ENCODE assay signal across 28 cellular contexts in the genomic region with DNA sequence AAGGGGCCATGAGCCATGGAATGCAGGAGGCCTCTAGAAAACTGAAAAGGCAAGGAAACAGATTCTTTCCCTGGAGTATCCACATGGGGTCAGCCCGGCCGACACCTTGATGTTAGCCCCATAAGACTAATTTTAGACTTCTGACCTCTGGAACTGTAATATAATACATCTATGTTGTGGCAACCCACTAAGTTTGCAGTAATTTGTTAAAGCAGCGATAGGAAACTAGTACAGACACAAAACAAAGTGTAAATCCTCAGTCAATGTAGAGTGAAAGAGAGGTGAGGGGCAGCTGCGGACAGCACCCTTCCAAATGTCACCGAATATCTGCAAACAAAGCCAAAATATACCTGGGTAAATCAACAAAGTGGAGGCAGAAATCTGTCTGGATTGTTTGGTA.
"Had no signal": no experiment of that assay in that cellular context is flagged by ENCODE, and none has a peak within 500 bp of the region (broad histone marks: within the 10 kb centered on the region; RNA-seq: fewer than 3 reads in every experiment).

No MANE protein-coding gene starts in this region.

- H3K27ac Mint-ChIP-seq: activated CD4-positive, alpha-beta T cell treated with anti-CD3 and anti-CD28 coated beads, Interleukin-2, amount 10 ng/mL, durations not matched to agents 24 days and 14 days; activated CD8-positive, alpha-beta T cell treated with anti-CD3 and anti-CD28 coated beads for 36 hours; activated naive CD4-positive, alpha-beta T cell treated with anti-CD3 and anti-CD28 coated beads for 36 hours; activated naive CD8-positive, alpha-beta T cell; activated naive CD8-positive, alpha-beta T cell treated with anti-CD3 and anti-CD28 coated beads, Interleukin-2, amount 50 U/mL, for 24 hours; activated T-helper 1 cell treated with anti-CD3 and anti-CD28 coated beads, Interleukin-12 subunit alpha, Interleukin-12 subunit beta, Interleukin-2, Interleukin-4 antibody, amounts not matched to agents 30 ng/mL and 10 ng/mL and 1 ng/mL, durations not matched to agents 14 hours and 24 hours and 36 hours; T-helper 1 cell treated with Interleukin-12 subunit alpha and Interleukin-12 subunit beta and Interleukin-4 antibody, amounts not matched to agents 30 μg/mL and 1 μg/mL, for 36 hours; T-helper 2 cell treated with Interferon-gamma antibody and Interleukin-4, amounts not matched to agents 5 μg/mL and 100 μg/mL, for 36 hours had no signal

- H3K27ac ChIP-seq: brain microvascular endothelial cell, SJSA1 had no signal

- ATAC-seq: activated CD8-positive, alpha-beta T cell treated with anti-CD3 and anti-CD28 coated beads for 36 hours; activated naive CD8-positive, alpha-beta T cell treated with anti-CD3 and anti-CD28 coated beads, Interleukin-2, amount 50 U/mL, for 24 hours; activated T-cell treated with anti-CD3 and anti-CD28 coated beads, Interleukin-2, amount 50 U/mL, for 4 hours; Panc1 had no signal

- H3K27me3 Mint-ChIP-seq: activated CD4-positive, alpha-beta T cell treated with anti-CD3 and anti-CD28 coated beads, Interleukin-2, amount 10 ng/mL, durations not matched to agents 24 days and 14 days; activated CD8-positive, alpha-beta T cell treated with anti-CD3 and anti-CD28 coated beads for 36 hours; activated naive CD8-positive, alpha-beta T cell; activated naive CD8-positive, alpha-beta T cell treated with anti-CD3 and anti-CD28 coated beads, Interleukin-2, amount 50 U/mL, for 24 hours had no signal

- H3K4me3 ChIP-seq: MG63, SJSA1 had no signal

- H3K27me3 ChIP-seq: brain microvascular endothelial cell, MG63, SJSA1 had no signal

- H3K4me1 ChIP-seq: SJSA1 had no signal

- H3K9ac ChIP-seq: SK-N-SH had no signal

- H3K4me2 ChIP-seq: SK-N-SH had no signal

- FAIRE-seq: TTC549 had no signal

- H3K36me3 Mint-ChIP-seq: activated naive CD8-positive, alpha-beta T cell had no signal

- H3K9me3 ChIP-seq: MG63, SJSA1, SK-N-SH had no signal

- H3K4me3 Mint-ChIP-seq: activated CD4-positive, alpha-beta T cell treated with anti-CD3 and anti-CD28 coated beads, Interleukin-2, amount 10 ng/mL, durations not matched to agents 24 days and 14 days; activated CD8-positive, alpha-beta T cell treated with anti-CD3 and anti-CD28 coated beads for 36 hours; activated naive CD4-positive, alpha-beta T cell treated with anti-CD3 and anti-CD28 coated beads for 36 hours; activated naive CD8-positive, alpha-beta T cell; activated naive CD8-positive, alpha-beta T cell treated with anti-CD3 and anti-CD28 coated beads, Interleukin-2, amount 50 U/mL, for 24 hours; activated T-cell treated with anti-CD3 and anti-CD28 coated beads, Interleukin-2, amount 50 U/mL, for 4 hours; activated T-helper 1 cell treated with anti-CD3 and anti-CD28 coated beads, Interleukin-12 subunit alpha, Interleukin-12 subunit beta, Interleukin-2, Interleukin-4 antibody, amounts not matched to agents 30 ng/mL and 10 ng/mL and 1 ng/mL, durations not matched to agents 14 hours and 24 hours and 36 hours; T-helper 1 cell treated with Interleukin-12 subunit alpha and Interleukin-12 subunit beta and Interleukin-4 antibody, amounts not matched to agents 30 μg/mL and 1 μg/mL, for 36 hours; T-helper 2 cell treated with Interferon-gamma antibody and Interleukin-4, amounts not matched to agents 5 μg/mL and 100 μg/mL, for 36 hours had no signal

- H3K36me3 ChIP-seq: brain microvascular endothelial cell, MG63, SJSA1 had no signal

- DNase-seq: activated CD4-positive, alpha-beta T cell treated with anti-CD3 and anti-CD28 coated beads, Interleukin-2, amount 10 ng/mL, durations not matched to agents 24 days and 14 days; activated CD4-positive, alpha-beta T cell treated with anti-CD3 and anti-CD28 coated beads, Interleukin-2, amount 50 U/mL, for 4 hours; activated CD8-positive, alpha-beta T cell treated with anti-CD3 and anti-CD28 coated beads for 36 hours; activated gamma-delta T cell treated with Interleukin-2 at 50 U/mL for 16 hours; activated naive CD4-positive, alpha-beta T cell treated with anti-CD3 and anti-CD28 coated beads for 36 hours; activated naive CD8-positive, alpha-beta T cell treated with anti-CD3 and anti-CD28 coated beads, Interleukin-2, amount 50 U/mL, for 24 hours; activated T-cell treated with anti-CD3 and anti-CD28 coated beads for 4 hours; activated T-cell treated with anti-CD3 and anti-CD28 coated beads, Interleukin-2, amount 50 U/mL, for 4 hours; anterior cingulate cortex; brain microvascular endothelial cell; Kasumi-1; KG1; MG63; NCI-H1092; NCI-H1436 treated with DMSO at 0.1 percent for 48 hours; NCI-H1694 treated with DMSO at 0.1 percent for 48 hours; NCI-H2029; NCI-H345; NCI-H524 treated with DMSO at 0.1 percent for 48 hours; SHP77 treated with DMSO at 0.1 percent for 48 hours; SK-N-SH had no signal

- H3K9me3 Mint-ChIP-seq: activated CD4-positive, alpha-beta T cell treated with anti-CD3 and anti-CD28 coated beads, Interleukin-2, amount 10 ng/mL, durations not matched to agents 24 days and 14 days; activated CD8-positive, alpha-beta T cell treated with anti-CD3 and anti-CD28 coated beads for 36 hours; activated naive CD4-positive, alpha-beta T cell treated with anti-CD3 and anti-CD28 coated beads for 36 hours; activated naive CD8-positive, alpha-beta T cell treated with anti-CD3 and anti-CD28 coated beads, Interleukin-2, amount 50 U/mL, for 24 hours; activated T-cell treated with anti-CD3 and anti-CD28 coated beads, Interleukin-2, amount 50 U/mL, for 4 hours; activated T-helper 1 cell treated with anti-CD3 and anti-CD28 coated beads, Interleukin-12 subunit alpha, Interleukin-12 subunit beta, Interleukin-2, Interleukin-4 antibody, amounts not matched to agents 30 ng/mL and 10 ng/mL and 1 ng/mL, durations not matched to agents 14 hours and 24 hours and 36 hours; T-helper 1 cell treated with Interleukin-12 subunit alpha and Interleukin-12 subunit beta and Interleukin-4 antibody, amounts not matched to agents 30 μg/mL and 1 μg/mL, for 36 hours; T-helper 2 cell treated with Interferon-gamma antibody and Interleukin-4, amounts not matched to agents 5 μg/mL and 100 μg/mL, for 36 hours had no signal

- H3K4me1 Mint-ChIP-seq: activated naive CD8-positive, alpha-beta T cell treated with anti-CD3 and anti-CD28 coated beads, Interleukin-2, amount 50 U/mL, for 24 hours had no signal
